Comparison of ENCODE assay signal across 14 cellular contexts in the genomic region with DNA sequence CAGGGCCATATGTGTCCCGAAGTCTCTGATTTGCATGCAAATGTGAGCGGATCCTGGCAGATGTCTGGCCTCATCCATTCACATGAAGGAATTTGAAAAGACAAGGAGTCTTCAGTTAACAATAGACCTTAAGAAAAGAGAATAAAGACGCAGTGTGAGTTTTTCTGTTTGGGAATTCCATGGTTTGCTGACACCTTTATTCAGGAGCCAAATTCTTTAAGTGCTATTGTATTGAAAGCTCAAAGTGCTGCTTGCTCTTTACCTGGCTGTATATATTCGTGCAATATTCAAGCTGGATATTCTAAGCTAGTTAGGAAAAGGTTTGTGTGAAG. TPM values are rescaled to one million over a fixed set of nuclear protein-coding genes. Genes with fewer than 3 reads are reported as not detected.
DNase-seq lines count a peak whose midpoint lies in the region; ATAC-seq and TF ChIP-seq lines count a peak whose summit lies in the region.
"Had no signal": no experiment of that assay in that cellular context is flagged by ENCODE, and none has a peak within 500 bp of the region (broad histone marks: within the 10 kb centered on the region; RNA-seq: fewer than 3 reads in every experiment).

No MANE protein-coding gene starts in this region.

- H3K36me3 ChIP-seq in HUES6 (ENCODE audit: control insufficient read depth, insufficient read depth, low read length): peaks cover 27% of the 10 kb centered on the region
- no peaks in the 10 kb centered on the region for H3K36me3 ChIP-seq in uterus
- H3K36me3 ChIP-seq in transverse colon: no peaks in the 10 kb centered on the region
- H3K36me3 ChIP-seq: adrenal gland had no signal

- POLR2A ChIA-PET in activated naive CD8-positive, alpha-beta T cell treated with anti-CD3 and anti-CD28 coated beads, Interleukin-2, amount 10 ng/mL, durations not matched to agents 7 days and 5 days (lab: Charles Lee): no interaction called here

- H3K9me3 Mint-ChIP-seq in activated naive CD8-positive, alpha-beta T cell treated with anti-CD3 and anti-CD28 coated beads, Interleukin-2, amount 10 ng/mL, durations not matched to agents 7 days and 5 days: no peaks in the 10 kb centered on the region
- H3K9me3 Mint-ChIP-seq: stimulated activated effector memory CD8-positive, alpha-beta T cell treated with anti-CD3 and anti-CD28 coated beads, Interleukin-12 subunit alpha, Interleukin-12 subunit beta, amount 100 ng/mL, for 72 hours had no signal

- H3K27ac ChIP-seq in HUES6 (ENCODE audit: low read depth, low read length) (peak overlapping the region; percentile 92), uterus (no peak overlapping the region), transverse colon (no peak overlapping the region)
- H3K27ac ChIP-seq: adrenal gland had no signal

- peaks cover 37% of the 10 kb centered on the region for H3K27me3 ChIP-seq in HUES6 (ENCODE audit: control insufficient read depth, insufficient read depth, low read length)
- H3K27me3 ChIP-seq in uterus: no peaks in the 10 kb centered on the region
- peaks cover 74% of the 10 kb centered on the region for H3K27me3 ChIP-seq in transverse colon

- peaks cover 22% of the 10 kb centered on the region for H3K27me3 Mint-ChIP-seq in activated naive CD8-positive, alpha-beta T cell treated with anti-CD3 and anti-CD28 coated beads, Interleukin-2, amount 10 ng/mL, durations not matched to agents 7 days and 5 days

- no peak for TF ChIP-seq POLR2A in uterus (IDR thresholded peaks at IDR 0.05)
- no peak for TF ChIP-seq POLR2A in transverse colon (IDR thresholded peaks at IDR 0.05)

- H3K4me1 Mint-ChIP-seq in activated naive CD8-positive, alpha-beta T cell treated with anti-CD3 and anti-CD28 coated beads, Interleukin-2, amount 10 ng/mL, durations not matched to agents 7 days and 5 days: peaks cover 11% of the 10 kb centered on the region

- intact Hi-C loops in uterus (cut with DNase I; ENCODE audit: low total_unique reads): no loop called here
- intact Hi-C loops in transverse colon (cut with DNase I; ENCODE audit: low total_unique reads): no loop called here

- ATAC-seq in activated naive CD8-positive, alpha-beta T cell treated with anti-CD3 and anti-CD28 coated beads, Interleukin-2, amount 10 ng/mL, durations not matched to agents 7 days and 5 days (ENCODE audit: low read depth): no peak
- ATAC-seq: HCT116; K562; stimulated activated effector memory CD8-positive, alpha-beta T cell treated with anti-CD3 and anti-CD28 coated beads, Interleukin-12 subunit alpha, Interleukin-12 subunit beta, amount 100 ng/mL, for 72 hours had no signal

- peak overlapping the region; percentile 91 for H3K9ac ChIP-seq in HUES6 (ENCODE audit: low read length)

- TF ChIP-seq CTCF in retinal pigment epithelial cell (conservative IDR thresholded peaks at IDR 0.05; ENCODE audit: low read depth, low read length) (no peak), uterus (IDR thresholded peaks at IDR 0.05) (no peak), transverse colon (IDR thresholded peaks at IDR 0.05) (no peak)

- peak overlapping the region; percentile 73 for H3K4me3 ChIP-seq in HUES6 (ENCODE audit: low read depth, low read length)
- H3K4me3 ChIP-seq in retinal pigment epithelial cell (ENCODE audit: low read length): peak overlapping the region; percentile 88
- H3K4me3 ChIP-seq in uterus: no peak overlapping the region
- no peak overlapping the region for H3K4me3 ChIP-seq in transverse colon
- H3K4me3 ChIP-seq: K562 had no signal

- H3K4me3 Mint-ChIP-seq in activated naive CD8-positive, alpha-beta T cell treated with anti-CD3 and anti-CD28 coated beads, Interleukin-2, amount 10 ng/mL, durations not matched to agents 7 days and 5 days: peak overlapping the region; percentile 11
- H3K4me3 Mint-ChIP-seq: stimulated activated effector memory CD8-positive, alpha-beta T cell treated with anti-CD3 and anti-CD28 coated beads, Interleukin-12 subunit alpha, Interleukin-12 subunit beta, amount 100 ng/mL, for 72 hours had no signal

- no peak overlapping the region for H3K27ac Mint-ChIP-seq in activated naive CD8-positive, alpha-beta T cell treated with anti-CD3 and anti-CD28 coated beads, Interleukin-2, amount 10 ng/mL, durations not matched to agents 7 days and 5 days
- H3K27ac Mint-ChIP-seq: stimulated activated effector memory CD8-positive, alpha-beta T cell treated with anti-CD3 and anti-CD28 coated beads, Interleukin-12 subunit alpha, Interleukin-12 subunit beta, amount 100 ng/mL, for 72 hours had no signal

- H3K9me3 ChIP-seq in HUES6 (ENCODE audit: control insufficient read depth, insufficient read depth, low read depth, low read length) (no peaks in the 10 kb centered on the region), uterus (no peaks in the 10 kb centered on the region), transverse colon (no peaks in the 10 kb centered on the region)
- H3K9me3 ChIP-seq: adrenal gland had no signal

- no peaks in the 10 kb centered on the region for H3K36me3 Mint-ChIP-seq in activated naive CD8-positive, alpha-beta T cell treated with anti-CD3 and anti-CD28 coated beads, Interleukin-2, amount 10 ng/mL, durations not matched to agents 7 days and 5 days
- H3K36me3 Mint-ChIP-seq: stimulated activated effector memory CD8-positive, alpha-beta T cell treated with anti-CD3 and anti-CD28 coated beads, Interleukin-12 subunit alpha, Interleukin-12 subunit beta, amount 100 ng/mL, for 72 hours had no signal

- in situ Hi-C loops in transverse colon (cut with MboI; ENCODE audit: low pct_ligation_motif_present in 1 of 4, low pct_unique_long_range_greater_than_20kb in 1 of 4, low sequenced_read_pairs in 3 of 4): no loop called here

- WGBS in transverse colon (ENCODE audit: low coverage in 1 of 2), 2 donors: 76 to 77% methylated on average over 4 of the region's 4 CpGs

- peaks cover 41% of the 10 kb centered on the region for H3K4me1 ChIP-seq in HUES6 (ENCODE audit: control insufficient read depth, insufficient read depth, low read length)
- no peaks in the 10 kb centered on the region for H3K4me1 ChIP-seq in uterus
- H3K4me1 ChIP-seq in transverse colon: peaks cover 0 to 27% (median 19%) of the 10 kb centered on the region in 4 donors

- DNase-seq in activated naive CD8-positive, alpha-beta T cell treated with anti-CD3 and anti-CD28 coated beads, Interleukin-2, amount 10 ng/mL, durations not matched to agents 7 days and 5 days: no peak
- DNase-seq in iPS-NIHi7 (ENCODE audit: extremely low spot score) (peak; percentile 34), retinal pigment epithelial cell (ENCODE audit: low read depth) (no peak), SW480 (ENCODE audit: low spot score) (no peak), uterus (no peak), transverse colon (no peak)
- DNase-seq: activated CD4-positive, alpha-beta T cell treated with anti-CD3 and anti-CD28 coated beads, Interleukin-2, amount 50 U/mL, for 4 hours; NCI-H1694 treated with DMSO at 0.1 percent for 48 hours had no signal

- no peak for TF ChIP-seq EP300 in transverse colon (IDR thresholded peaks at IDR 0.05; ENCODE audit: low read depth)

RNA-seq across cellular contexts. Expression of a gene that starts 2.2 kb away (rescaled TPM):
- total RNA-seq in activated naive CD8-positive, alpha-beta T cell treated with anti-CD3 and anti-CD28 coated beads, Interleukin-2, amount 10 ng/mL, durations not matched to agents 7 days and 5 days: 1 to 10 TPM; 1.2 to 1.4 TPM
- total RNA-seq in uterus: 10 to 100 TPM in 1 of 4 donors, 1 to 10 TPM in 1, under 1 TPM in 1, not detected in 1; 0.29 to 19.1 (median 3.0) TPM
- under 1 TPM in 2 of 4 donors, not detected in 2; 0.32 to 0.55 TPM for total RNA-seq in transverse colon
- total RNA-seq: endothelial cell of umbilical vein had no signal

Comparison
In these comparisons a context has a peak if more than half of its experiments do, and no peak if none do; other contexts are left out.
1. H3K4me3 ChIP-seq: peak in HUES6 (single experiment) and retinal pigment epithelial cell (single experiment); none in uterus (0 of 2) and transverse colon (0 of 4).